Comparison of ENCODE assay signal across 9 cellular contexts in the genomic region with DNA sequence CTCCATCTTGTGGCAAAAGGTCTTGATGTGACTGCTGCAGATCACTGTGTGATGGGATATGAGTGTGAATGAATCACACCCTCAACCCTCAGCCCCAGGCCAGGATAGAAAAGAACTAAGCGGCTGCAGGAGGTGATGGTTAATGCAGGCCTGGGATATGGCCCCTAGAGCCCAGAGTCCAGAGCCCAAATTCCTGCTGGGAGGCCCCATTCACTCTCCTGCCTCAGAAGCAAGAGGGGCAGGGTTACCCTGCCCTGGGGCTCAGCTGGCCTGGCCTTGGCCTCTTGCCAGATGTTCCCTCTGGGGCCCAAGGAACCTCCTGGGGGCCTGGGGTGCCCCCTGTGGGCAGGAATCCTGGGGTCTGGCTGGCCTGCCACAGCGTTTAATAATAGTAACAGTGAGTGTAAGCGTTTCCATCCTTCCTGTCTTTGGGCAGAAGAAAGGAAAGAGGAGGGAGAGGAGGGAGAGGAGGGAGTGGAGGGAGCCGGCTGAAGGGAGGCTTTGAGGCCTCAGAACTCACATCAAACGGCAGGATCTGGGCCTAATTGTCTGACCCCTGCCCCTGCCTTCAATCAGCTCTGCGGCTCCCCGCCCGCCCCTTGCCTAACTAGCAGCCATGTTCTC. TPM values are rescaled to one million over a fixed set of nuclear protein-coding genes. Genes with fewer than 3 reads are reported as not detected.
DNase-seq lines count a peak whose midpoint lies in the region; ATAC-seq, FAIRE-seq and TF ChIP-seq lines count a peak whose summit lies in the region.
"Had no signal": no experiment of that assay in that cellular context is flagged by ENCODE, and none has a peak within 500 bp of the region (broad histone marks: within the 10 kb centered on the region; RNA-seq: fewer than 3 reads in every experiment).

No MANE protein-coding gene starts in this region.

- dilution Hi-C loops in keratinocyte (cut with MboI; ENCODE audit: extremely low pct_ligation_motif_present, low sequenced_read_pairs): no loop called here

- FAIRE-seq in keratinocyte (lab: Jason Lieb, UNC): peak; percentile 44

- H3K4me3 ChIP-seq in HUES6 (ENCODE audit: low read depth, low read length) (no peak overlapping the region), astrocyte of the spinal cord (ENCODE audit: low read depth, low read length) (no peak overlapping the region), keratinocyte (ENCODE audit: control insufficient read depth in 2 of 3, extremely low read depth in 1 of 3, insufficient read depth in 2 of 3, low read depth in 1 of 3, low read length in 3 of 3) (no peak overlapping the region), tibial nerve (no peak overlapping the region)

- DNase-seq in astrocyte of the spinal cord (ENCODE audit: low read depth, low spot score) (peak; percentile 40), keratinocyte (ENCODE audit: low read depth, low spot score) (no peak), tibial nerve (ENCODE audit: low spot score in 2 of 2) (peak in 1 of 2 donors; percentile 14), cerebellar cortex (ENCODE audit: low spot score) (no peak)
- DNase-seq: naive thymus-derived CD8-positive, alpha-beta T cell; NCI-H187 treated with DMSO at 0.1 percent for 48 hours had no signal

- no peaks in the 10 kb centered on the region for H3K27me3 ChIP-seq in HUES6 (ENCODE audit: control insufficient read depth, insufficient read depth, low read length)
- H3K27me3 ChIP-seq in keratinocyte (ENCODE audit: control insufficient read depth, extremely low read depth, insufficient read depth, low read length): no peaks in the 10 kb centered on the region
- no peaks in the 10 kb centered on the region for H3K27me3 ChIP-seq in tibial nerve

- H3K9ac ChIP-seq in HUES6 (ENCODE audit: low read length) (peak overlapping the region; percentile 20), keratinocyte (ENCODE audit: control insufficient read depth, extremely low read depth, insufficient read depth, low read length) (no peak overlapping the region)

- H3K4me2 ChIP-seq in keratinocyte (ENCODE audit: control insufficient read depth, extremely low read depth, insufficient read depth, low read depth, low read length): no peak overlapping the region

- no peak for TF ChIP-seq EP300 in tibial nerve (IDR thresholded peaks at IDR 0.05)

- no peak overlapping the region for H2AFZ ChIP-seq in keratinocyte (ENCODE audit: control insufficient read depth, low read length)

- 16 to 34% methylated on average over 8 of the region's 8 CpGs for WGBS in tibial nerve, 2 donors

- H4K20me1 ChIP-seq in keratinocyte (ENCODE audit: control insufficient read depth, extremely low read depth, insufficient read depth, low read length): no peaks in the 10 kb centered on the region

- H3K27ac ChIP-seq in HUES6 (ENCODE audit: low read depth, low read length) (peak overlapping the region; percentile 50; the same call in 1 of the 2 replicates), keratinocyte (ENCODE audit: control insufficient read depth, insufficient read depth, low read length) (no peak overlapping the region), tibial nerve (peak overlapping the region; percentile 79 to 93 (median 86))

- H3K4me1 ChIP-seq in HUES6 (ENCODE audit: control insufficient read depth, insufficient read depth, low read length) (peaks cover 44% of the 10 kb centered on the region), keratinocyte (ENCODE audit: control insufficient read depth, extremely low read depth, insufficient read depth, low read length) (peaks cover 5% of the 10 kb centered on the region), tibial nerve (peaks cover 0 to 61% (median 36%) of the 10 kb centered on the region in 4 donors)

- ATAC-seq in HG03378 (IDR thresholded peaks at IDR 0.05; ENCODE audit: unreplicated experiment): no peak
- ATAC-seq in HG02852 (IDR thresholded peaks at IDR 0.05; ENCODE audit: unreplicated experiment): no peak
- ATAC-seq: naive thymus-derived CD8-positive, alpha-beta T cell had no signal

- no peaks in the 10 kb centered on the region for H3K9me3 ChIP-seq in HUES6 (ENCODE audit: control insufficient read depth, insufficient read depth, low read depth, low read length)
- no peaks in the 10 kb centered on the region for H3K9me3 ChIP-seq in keratinocyte (ENCODE audit: control insufficient read depth, low read depth, low read length)
- no peaks in the 10 kb centered on the region for H3K9me3 ChIP-seq in tibial nerve

- in situ Hi-C loops in astrocyte of the spinal cord (cut with HindIII; ENCODE audit: low sequenced_read_pairs): no loop called here

- no peaks in the 10 kb centered on the region for H3K9me1 ChIP-seq in keratinocyte (ENCODE audit: control insufficient read depth, extremely low read depth, insufficient read depth, low read length)

- peak; percentile 42 for TF ChIP-seq CTCF in astrocyte of the spinal cord (IDR thresholded peaks at IDR 0.05; ENCODE audit: low read depth, low read length)
- TF ChIP-seq CTCF in keratinocyte (optimal IDR thresholded peaks at IDR 0.05 in 1 of 3, IDR thresholded peaks at IDR 0.05 in 1 of 3, conservative IDR thresholded peaks at IDR 0.05 in 1 of 3; ENCODE audit: extremely low read depth in 1 of 3, insufficient read depth in 2 of 3, low read length in 3 of 3): peak in 1 of 3 experiments; percentile 8
- TF ChIP-seq CTCF in tibial nerve (IDR thresholded peaks at IDR 0.05): peak in 1 of 5 experiments; percentile 16

- H3K36me3 ChIP-seq in HUES6 (ENCODE audit: control insufficient read depth, insufficient read depth, low read length) (peaks cover 3% of the 10 kb centered on the region; the same call in 1 of the 2 replicates), keratinocyte (ENCODE audit: control insufficient read depth in 2 of 2, extremely low read depth in 1 of 2, insufficient read depth in 2 of 2, low read length in 2 of 2) (peaks cover 3 to 4% of the 10 kb centered on the region in 2 experiments), tibial nerve (peaks cover 0 to 15% (median 0%) of the 10 kb centered on the region in 3 donors)

- no peak for TF ChIP-seq POLR2A in tibial nerve (IDR thresholded peaks at IDR 0.05)

- no peaks in the 10 kb centered on the region for H3K79me2 ChIP-seq in keratinocyte (ENCODE audit: control insufficient read depth, insufficient read depth, low read length)

RNA-seq across cellular contexts. Expression of a gene that starts 26.2 kb away (rescaled TPM):
- 25.9 to 30.0 TPM (median 27.2 TPM) in 3 replicates for polyA plus RNA-seq in keratinocyte
- polyA plus RNA-seq in keratinocyte (2011; ENCODE audit: low read depth): 10.8 TPM
- polyA plus RNA-seq in keratinocyte (2011; cell fraction: cytosol; rRNA removed): 15.7 and 22.8 TPM in 2 replicates
- 55.2 and 57.8 TPM in 2 replicates for polyA plus RNA-seq in keratinocyte (2011; cell fraction: nucleus; rRNA removed)
- polyA plus RNA-seq in keratinocyte (2012; ENCODE audit: low replicate concordance): 9.7 and 23.4 TPM in 2 replicates
- polyA minus RNA-seq in keratinocyte: 27.6 to 58.3 TPM (median 33.5 TPM) in 3 replicates
- 41.4 TPM for polyA minus RNA-seq in keratinocyte (2011; cell fraction: cytosol; rRNA and poly(A)+ RNA removed)
- polyA minus RNA-seq in keratinocyte (2011; cell fraction: nucleus; rRNA and poly(A)+ RNA removed): 19.2 and 20.6 TPM in 2 replicates
- 10 to 100 TPM; 39.8 to 81.2 (median 67.0) TPM for total RNA-seq in tibial nerve
